ENCODE assay signal across 3 cellular contexts in the genomic region with DNA sequence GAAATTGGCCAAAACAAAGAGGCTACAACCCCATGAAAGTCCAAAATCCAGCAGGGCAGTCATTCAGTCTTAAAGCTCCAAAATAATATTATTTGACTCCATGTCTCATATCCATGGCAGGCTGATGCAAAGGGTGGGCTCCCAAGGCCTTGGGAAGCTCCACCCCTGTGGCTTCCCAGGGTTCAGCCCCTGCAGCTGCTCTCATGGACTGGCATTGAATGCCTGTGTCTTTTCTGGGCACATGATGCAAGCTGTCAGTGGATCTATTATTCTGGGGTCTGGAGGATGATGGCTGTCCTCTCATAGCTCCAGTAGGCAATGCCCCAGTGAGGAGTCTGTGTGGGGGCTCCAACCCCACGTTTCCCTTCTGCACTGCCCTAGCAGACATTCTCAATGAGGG.
"Had no signal": no experiment of that assay in that cellular context is flagged by ENCODE, and none has a peak within 500 bp of the region (broad histone marks: within the 10 kb centered on the region; RNA-seq: fewer than 3 reads in every experiment).

No MANE protein-coding gene starts in this region.

- ATAC-seq: GM12878 had no signal

- DNase-seq: GDM1, GF-D8 had no signal

- H3K4me3 ChIP-seq: GM12878 had no signal
